ENCODE assay signal across 11 cellular contexts in the genomic region with DNA sequence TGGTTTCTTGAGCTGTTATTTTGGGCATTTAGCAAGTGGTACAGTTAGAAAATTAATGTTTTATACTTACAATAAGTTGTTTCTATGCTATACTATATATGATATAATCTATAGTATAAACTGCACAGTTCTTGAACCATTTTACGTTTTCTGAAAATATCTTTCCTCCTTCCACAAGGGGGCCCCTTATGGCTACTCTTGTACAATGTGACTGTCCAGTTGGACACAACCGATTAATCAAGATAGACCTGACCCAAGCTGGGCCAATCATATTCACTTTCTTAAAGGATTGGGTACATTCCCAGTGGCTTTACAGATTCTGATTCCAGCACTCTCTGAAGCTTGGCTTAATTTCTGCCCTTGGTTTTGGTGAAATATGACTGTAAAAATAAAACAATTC.
DNase-seq lines count a peak whose midpoint lies in the region; ATAC-seq and TF ChIP-seq lines count a peak whose summit lies in the region.
"Had no signal": no experiment of that assay in that cellular context is flagged by ENCODE, and none has a peak within 500 bp of the region (broad histone marks: within the 10 kb centered on the region; RNA-seq: fewer than 3 reads in every experiment).

No MANE protein-coding gene starts in this region.

- no peaks in the 10 kb centered on the region for H3K9me3 ChIP-seq in PC-3 (ENCODE audit: low read length)
- no peaks in the 10 kb centered on the region for H3K9me3 ChIP-seq in endodermal cell (ENCODE audit: control insufficient read depth, low read length)
- no peaks in the 10 kb centered on the region for H3K9me3 ChIP-seq in psoas muscle

- BruUV-seq in PC-3 (replicated peaks; lab: Mats Ljungman, UMichigan): no TSS peak

- no peak overlapping the region for H3K9ac ChIP-seq in PC-3 (ENCODE audit: low read length)
- no peak overlapping the region for H3K9ac ChIP-seq in endodermal cell (ENCODE audit: extremely low read depth, low read length, poor library complexity, severe bottlenecking)

- H3K27ac ChIP-seq in GM23338 (ENCODE audit: low read depth) (no peak overlapping the region), PC-3 (ENCODE audit: low read length) (no peak overlapping the region), endodermal cell (ENCODE audit: low read depth, low read length) (no peak overlapping the region), psoas muscle (no peak overlapping the region)

- CTCF ChIA-PET in PC-3 (lab: Charles Lee): no interaction called here

- no peak overlapping the region for H2AFZ ChIP-seq in GM23338
- no peak overlapping the region for H2AFZ ChIP-seq in PC-3 (ENCODE audit: low read length)

- intact Hi-C loops in PC-3 (cut with micrococcal nuclease): no loop called here
- intact Hi-C loops in activated T-helper 1 cell treated with anti-CD3 and anti-CD28 coated beads, Interleukin-12 subunit alpha, Interleukin-12 subunit beta, Interleukin-2, Interleukin-4 antibody, amounts not matched to agents 30 ng/mL and 10 ng/mL and 1 ng/mL, durations not matched to agents 14 hours and 24 hours and 36 hours (cut with micrococcal nuclease): no loop called here
- intact Hi-C loops in psoas muscle (cut with DNase I): no loop called here

- no peaks in the 10 kb centered on the region for H4K20me1 ChIP-seq in GM23338 (replicated peaks; ENCODE audit: insufficient read depth)
- no peaks in the 10 kb centered on the region for H4K20me1 ChIP-seq in PC-3 (ENCODE audit: low read length)

- no peaks in the 10 kb centered on the region for H3K79me2 ChIP-seq in GM23338 (replicated peaks; ENCODE audit: insufficient read depth)
- no peaks in the 10 kb centered on the region for H3K79me2 ChIP-seq in PC-3 (ENCODE audit: low read length)

- H3K27me3 ChIP-seq in GM23338 (ENCODE audit: insufficient read depth): no peaks in the 10 kb centered on the region
- no peaks in the 10 kb centered on the region for H3K27me3 ChIP-seq in PC-3 (ENCODE audit: low read length)
- H3K27me3 ChIP-seq in endodermal cell (ENCODE audit: control insufficient read depth, insufficient read depth, low read length, poor library complexity, severe bottlenecking): no peaks in the 10 kb centered on the region
- no peaks in the 10 kb centered on the region for H3K27me3 ChIP-seq in psoas muscle (ENCODE audit: insufficient read depth in 3 of 3, low read length in 2 of 3)

- H3F3A ChIP-seq in GM23338 (replicated peaks; ENCODE audit: low read depth): no peaks in the 10 kb centered on the region
- H3F3A ChIP-seq in PC-3 (ENCODE audit: low read length, unreplicated experiment): no peaks in the 10 kb centered on the region

- H3K27ac Mint-ChIP-seq in GM23338 (no peak overlapping the region), endodermal cell (no peak overlapping the region)
- no peak overlapping the region for H3K27ac Mint-ChIP-seq in activated T-helper 1 cell treated with anti-CD3 and anti-CD28 coated beads, Interleukin-12 subunit alpha, Interleukin-12 subunit beta, Interleukin-2, Interleukin-4 antibody, amounts not matched to agents 30 ng/mL and 10 ng/mL and 1 ng/mL, durations not matched to agents 14 hours and 24 hours and 36 hours
- H3K27ac Mint-ChIP-seq: activated CD8-positive, alpha-beta T cell treated with anti-CD3 and anti-CD28 coated beads for 36 hours; activated naive CD4-positive, alpha-beta T cell treated with anti-CD3 and anti-CD28 coated beads, Interleukin-2, amount 50 U/mL, for 72 hours had no signal

- H3K4me1 ChIP-seq in GM23338 (ENCODE audit: insufficient read depth) (no peaks in the 10 kb centered on the region), PC-3 (ENCODE audit: insufficient read depth, low read length) (no peaks in the 10 kb centered on the region; the same call in 1 of the 2 replicates), endodermal cell (ENCODE audit: control insufficient read depth, insufficient read depth, low read length) (peaks cover 2% of the 10 kb centered on the region), psoas muscle (no peaks in the 10 kb centered on the region)

- no peaks in the 10 kb centered on the region; the same call in 2 of the 3 replicates for H3K9me3 Mint-ChIP-seq in GM23338
- no peaks in the 10 kb centered on the region for H3K9me3 Mint-ChIP-seq in endodermal cell
- no peaks in the 10 kb centered on the region for H3K9me3 Mint-ChIP-seq in activated T-helper 1 cell treated with anti-CD3 and anti-CD28 coated beads, Interleukin-12 subunit alpha, Interleukin-12 subunit beta, Interleukin-2, Interleukin-4 antibody, amounts not matched to agents 30 ng/mL and 10 ng/mL and 1 ng/mL, durations not matched to agents 14 hours and 24 hours and 36 hours
- H3K9me3 Mint-ChIP-seq: activated CD8-positive, alpha-beta T cell treated with anti-CD3 and anti-CD28 coated beads for 36 hours; activated naive CD4-positive, alpha-beta T cell treated with anti-CD3 and anti-CD28 coated beads, Interleukin-2, amount 50 U/mL, for 72 hours had no signal

- no peak overlapping the region for H3K4me3 ChIP-seq in GM23338
- H3K4me3 ChIP-seq in PC-3 (ENCODE audit: low read length): no peak overlapping the region
- H3K4me3 ChIP-seq in endodermal cell (ENCODE audit: low read length): no peak overlapping the region
- no peak overlapping the region for H3K4me3 ChIP-seq in psoas muscle

- H3K9me2 ChIP-seq in GM23338 (ENCODE audit: insufficient read depth) (0 out of 2 replicates have a peak, but pooled peaks cover 4% of the 10 kb centered on the region), PC-3 (replicated peaks; ENCODE audit: low read length) (no peaks in the 10 kb centered on the region)

- H3K27me3 Mint-ChIP-seq in GM23338 (ENCODE audit: insufficient read depth, low read depth, poor library complexity) (no peaks in the 10 kb centered on the region), endodermal cell (ENCODE audit: insufficient read depth) (no peaks in the 10 kb centered on the region)
- peaks cover 1% of the 10 kb centered on the region for H3K27me3 Mint-ChIP-seq in activated T-helper 1 cell treated with anti-CD3 and anti-CD28 coated beads, Interleukin-12 subunit alpha, Interleukin-12 subunit beta, Interleukin-2, Interleukin-4 antibody, amounts not matched to agents 30 ng/mL and 10 ng/mL and 1 ng/mL, durations not matched to agents 14 hours and 24 hours and 36 hours (ENCODE audit: insufficient read depth)
- H3K27me3 Mint-ChIP-seq: activated CD8-positive, alpha-beta T cell treated with anti-CD3 and anti-CD28 coated beads for 36 hours had no signal

- no peak for ATAC-seq in GM23338
- ATAC-seq in PC-3: no peak
- no peak for ATAC-seq in GM19397 (IDR thresholded peaks at IDR 0.05; ENCODE audit: unreplicated experiment)
- ATAC-seq in psoas muscle: no peak
- ATAC-seq: activated CD8-positive, alpha-beta T cell treated with anti-CD3 and anti-CD28 coated beads for 36 hours; activated naive CD4-positive, alpha-beta T cell treated with anti-CD3 and anti-CD28 coated beads, Interleukin-2, amount 50 U/mL, for 72 hours had no signal

- H3K4me1 Mint-ChIP-seq in GM23338: 0 out of 3 replicates have a peak, but pooled peaks cover 1% of the 10 kb centered on the region
- peaks cover 20% of the 10 kb centered on the region for H3K4me1 Mint-ChIP-seq in endodermal cell
- no peaks in the 10 kb centered on the region for H3K4me1 Mint-ChIP-seq in activated T-helper 1 cell treated with anti-CD3 and anti-CD28 coated beads, Interleukin-12 subunit alpha, Interleukin-12 subunit beta, Interleukin-2, Interleukin-4 antibody, amounts not matched to agents 30 ng/mL and 10 ng/mL and 1 ng/mL, durations not matched to agents 14 hours and 24 hours and 36 hours (ENCODE audit: low read depth)

- 73 to 95% methylated on average over 1 to 2 of the region's 2 CpGs for WGBS in endodermal cell (ENCODE audit: insufficient coverage in 1 of 2, insufficient read length in 1 of 2), 2 experiments
- 50 to 60% (median 59%) methylated on average over 2 of the region's 2 CpGs for WGBS in psoas muscle, 3 donors

- peak; percentile 41 to 48 for TF ChIP-seq CTCF in GM23338 (conservative IDR thresholded peaks at IDR 0.05; ENCODE audit: low read depth in 2 of 2)
- TF ChIP-seq CTCF in PC-3 (conservative IDR thresholded peaks at IDR 0.05; ENCODE audit: low read depth, low read length): peak; percentile 43; the same call in 1 of the 2 replicates
- peak; percentile 52 for TF ChIP-seq CTCF in endodermal cell (conservative IDR thresholded peaks at IDR 0.05)
- TF ChIP-seq CTCF in psoas muscle (IDR thresholded peaks at IDR 0.05): no peak

- POLR2A ChIA-PET in PC-3 (lab: Charles Lee; ENCODE audit: unreplicated experiment): no interaction called here

- H3K36me3 ChIP-seq in GM23338 (ENCODE audit: insufficient read depth) (no peaks in the 10 kb centered on the region), PC-3 (ENCODE audit: low read depth, low read length) (no peaks in the 10 kb centered on the region), endodermal cell (ENCODE audit: control insufficient read depth, insufficient read depth, low read length) (no peaks in the 10 kb centered on the region), psoas muscle (ENCODE audit: insufficient read depth in 1 of 2, low read depth in 1 of 2) (no peaks in the 10 kb centered on the region)

- no peak for DNase-seq in GM23338 (ENCODE audit: low spot score)
- peak; percentile 46 for DNase-seq in PC-3
- DNase-seq in endodermal cell: no peak
- DNase-seq in pons (ENCODE audit: low spot score): peak; percentile 34
- DNase-seq in cortex of kidney (lab: John Stamatoyannopoulos, UW): no peak
- no peak for DNase-seq in activated T-helper 1 cell treated with anti-CD3 and anti-CD28 coated beads, Interleukin-12 subunit alpha, Interleukin-12 subunit beta, Interleukin-2, Interleukin-4 antibody, amounts not matched to agents 30 ng/mL and 10 ng/mL and 1 ng/mL, durations not matched to agents 14 hours and 24 hours and 36 hours (ENCODE audit: low spot score)
- no peak for DNase-seq in psoas muscle
- DNase-seq: activated CD8-positive, alpha-beta T cell treated with anti-CD3 and anti-CD28 coated beads for 36 hours; NCI-H1105 treated with DMSO at 0.1 percent for 48 hours had no signal

- H3K4me3 Mint-ChIP-seq in GM23338 (no peak overlapping the region), endodermal cell (no peak overlapping the region)
- H3K4me3 Mint-ChIP-seq in activated T-helper 1 cell treated with anti-CD3 and anti-CD28 coated beads, Interleukin-12 subunit alpha, Interleukin-12 subunit beta, Interleukin-2, Interleukin-4 antibody, amounts not matched to agents 30 ng/mL and 10 ng/mL and 1 ng/mL, durations not matched to agents 14 hours and 24 hours and 36 hours: no peak overlapping the region
- H3K4me3 Mint-ChIP-seq: activated CD8-positive, alpha-beta T cell treated with anti-CD3 and anti-CD28 coated beads for 36 hours had no signal

- H3K36me3 Mint-ChIP-seq in GM23338 (ENCODE audit: low read depth) (no peaks in the 10 kb centered on the region), endodermal cell (ENCODE audit: low read depth) (no peaks in the 10 kb centered on the region)
- no peaks in the 10 kb centered on the region for H3K36me3 Mint-ChIP-seq in activated T-helper 1 cell treated with anti-CD3 and anti-CD28 coated beads, Interleukin-12 subunit alpha, Interleukin-12 subunit beta, Interleukin-2, Interleukin-4 antibody, amounts not matched to agents 30 ng/mL and 10 ng/mL and 1 ng/mL, durations not matched to agents 14 hours and 24 hours and 36 hours (ENCODE audit: low read depth)
- H3K36me3 Mint-ChIP-seq: activated naive CD4-positive, alpha-beta T cell treated with anti-CD3 and anti-CD28 coated beads, Interleukin-2, amount 50 U/mL, for 72 hours had no signal

- no peak overlapping the region for H3K4me2 ChIP-seq in GM23338
- H3K4me2 ChIP-seq in PC-3 (ENCODE audit: low read length): no peak overlapping the region

Comparison
In these comparisons a context has a peak if more than half of its experiments do, and no peak if none do; other contexts are left out.
1. DNase-seq: peak in PC-3 (single experiment) and pons (single experiment); none in GM23338 (single experiment), endodermal cell (single experiment), cortex of kidney (single experiment), activated T-helper 1 cell treated with anti-CD3 and anti-CD28 coated beads, Interleukin-12 subunit alpha, Interleukin-12 subunit beta, Interleukin-2, Interleukin-4 antibody, amounts not matched to agents 30 ng/mL and 10 ng/mL and 1 ng/mL, durations not matched to agents 14 hours and 24 hours and 36 hours (single experiment) and psoas muscle (0 of 2).